8 cellular contexts compared by ENCODE assay signal in genomic region chrX:71365876-71366673, GRCh38. TPM values are rescaled to one million over a fixed set of nuclear protein-coding genes. Genes with fewer than 3 reads are reported as not detected.
DNase-seq lines count a peak whose midpoint lies in the region; ATAC-seq and TF ChIP-seq lines count a peak whose summit lies in the region.

A gene with protein sequence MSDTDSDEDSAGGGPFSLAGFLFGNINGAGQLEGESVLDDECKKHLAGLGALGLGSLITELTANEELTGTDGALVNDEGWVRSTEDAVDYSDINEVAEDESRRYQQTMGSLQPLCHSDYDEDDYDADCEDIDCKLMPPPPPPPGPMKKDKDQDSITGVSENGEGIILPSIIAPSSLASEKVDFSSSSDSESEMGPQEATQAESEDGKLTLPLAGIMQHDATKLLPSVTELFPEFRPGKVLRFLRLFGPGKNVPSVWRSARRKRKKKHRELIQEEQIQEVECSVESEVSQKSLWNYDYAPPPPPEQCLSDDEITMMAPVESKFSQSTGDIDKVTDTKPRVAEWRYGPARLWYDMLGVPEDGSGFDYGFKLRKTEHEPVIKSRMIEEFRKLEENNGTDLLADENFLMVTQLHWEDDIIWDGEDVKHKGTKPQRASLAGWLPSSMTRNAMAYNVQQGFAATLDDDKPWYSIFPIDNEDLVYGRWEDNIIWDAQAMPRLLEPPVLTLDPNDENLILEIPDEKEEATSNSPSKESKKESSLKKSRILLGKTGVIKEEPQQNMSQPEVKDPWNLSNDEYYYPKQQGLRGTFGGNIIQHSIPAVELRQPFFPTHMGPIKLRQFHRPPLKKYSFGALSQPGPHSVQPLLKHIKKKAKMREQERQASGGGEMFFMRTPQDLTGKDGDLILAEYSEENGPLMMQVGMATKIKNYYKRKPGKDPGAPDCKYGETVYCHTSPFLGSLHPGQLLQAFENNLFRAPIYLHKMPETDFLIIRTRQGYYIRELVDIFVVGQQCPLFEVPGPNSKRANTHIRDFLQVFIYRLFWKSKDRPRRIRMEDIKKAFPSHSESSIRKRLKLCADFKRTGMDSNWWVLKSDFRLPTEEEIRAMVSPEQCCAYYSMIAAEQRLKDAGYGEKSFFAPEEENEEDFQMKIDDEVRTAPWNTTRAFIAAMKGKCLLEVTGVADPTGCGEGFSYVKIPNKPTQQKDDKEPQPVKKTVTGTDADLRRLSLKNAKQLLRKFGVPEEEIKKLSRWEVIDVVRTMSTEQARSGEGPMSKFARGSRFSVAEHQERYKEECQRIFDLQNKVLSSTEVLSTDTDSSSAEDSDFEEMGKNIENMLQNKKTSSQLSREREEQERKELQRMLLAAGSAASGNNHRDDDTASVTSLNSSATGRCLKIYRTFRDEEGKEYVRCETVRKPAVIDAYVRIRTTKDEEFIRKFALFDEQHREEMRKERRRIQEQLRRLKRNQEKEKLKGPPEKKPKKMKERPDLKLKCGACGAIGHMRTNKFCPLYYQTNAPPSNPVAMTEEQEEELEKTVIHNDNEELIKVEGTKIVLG (N-terminal part only) (plus strand): TSS chrX:71366357. CDS start chrX:71366375, 18 bp downstream.

- H3K27ac ChIP-seq in C4-2B: peak within 1 kb of the TSS; percentile 89

- no peak for TF ChIP-seq CTCF in C4-2B (conservative IDR thresholded peaks at IDR 0.05)

- peak; percentile 92 for ATAC-seq in GM19395 (IDR thresholded peaks at IDR 0.05; ENCODE audit: unreplicated experiment)
- peak; percentile 90 for ATAC-seq in HG03565 (IDR thresholded peaks at IDR 0.05; ENCODE audit: unreplicated experiment)
- ATAC-seq in left lobe of liver: peak; percentile 91

- H3K4me3 Mint-ChIP-seq in dendritic cell treated with granulocyte-macrophage colony-stimulating factor and Interleukin-4, amounts not matched to agents 40 ng/mL and 50 ng/mL, for 4 days: peak within 1 kb of the TSS; percentile 96

- peak within 1 kb of the TSS; percentile 96 for H3K27ac Mint-ChIP-seq in dendritic cell treated with granulocyte-macrophage colony-stimulating factor and Interleukin-4, amounts not matched to agents 40 ng/mL and 50 ng/mL, for 4 days

- H3K4me1 Mint-ChIP-seq in dendritic cell treated with granulocyte-macrophage colony-stimulating factor and Interleukin-4, amounts not matched to agents 40 ng/mL and 50 ng/mL, for 4 days (ENCODE audit: low read depth): peaks cover 24% of the 10 kb centered on the region

- H3K36me3 Mint-ChIP-seq in dendritic cell treated with granulocyte-macrophage colony-stimulating factor and Interleukin-4, amounts not matched to agents 40 ng/mL and 50 ng/mL, for 4 days (ENCODE audit: low read depth): peaks cover 38% of the 10 kb centered on the region

- H3K27me3 Mint-ChIP-seq in dendritic cell treated with granulocyte-macrophage colony-stimulating factor and Interleukin-4, amounts not matched to agents 40 ng/mL and 50 ng/mL, for 4 days: no peaks in the 10 kb centered on the region

- intact Hi-C loops in dendritic cell treated with granulocyte-macrophage colony-stimulating factor and Interleukin-4, amounts not matched to agents 40 ng/mL and 50 ng/mL, for 4 days (cut with micrococcal nuclease): loop anchor here (1.0 to 2.0 kb wide), 2 partner anchors 83 to 167 kb away; partner anchors contain the start of genes NONO and OGT

- DNase-seq in NCI-H774 (lab: John Stamatoyannopoulos, UW) (peak; percentile 91), left lobe of liver (ENCODE audit: low spot score) (peak; percentile 94)
- DNase-seq in activated CD4-positive, alpha-beta T cell treated with anti-CD3 and anti-CD28 coated beads, Interleukin-2, amount 50 U/mL, for 4 hours: peak; percentile 83 to 88
- DNase-seq in stimulated activated CD4-positive, alpha-beta T cell treated with anti-CD3 and anti-CD28 coated beads, Interleukin-2, amount 100 ng/mL, for 4 hours (ENCODE audit: low read depth): peak; percentile 86

- no peaks in the 10 kb centered on the region for H3K9me3 Mint-ChIP-seq in dendritic cell treated with granulocyte-macrophage colony-stimulating factor and Interleukin-4, amounts not matched to agents 40 ng/mL and 50 ng/mL, for 4 days

RNA-seq across cellular contexts. Expression of the gene that starts here (rescaled TPM):
- 13.2 TPM for total RNA-seq in left lobe of liver

Comparison
In these comparisons a context has a peak if more than half of its experiments do, and no peak if none do; other contexts are left out.
1. Peak in every context shown above with its lines: DNase-seq, ATAC-seq and H3K27ac ChIP-seq.